1 cellular context compared by ENCODE assay signal in genomic region chr11:66559141-66559861, GRCh38.
A peak's percentile ranks its signal among the peaks of the same experiment; 100 is the strongest.
TF ChIP-seq lines count a peak whose summit lies in the region.

No MANE protein-coding gene starts in this region.

TF ChIP-seq in K562, 482 proteins besides CTCF, POLR2A, EP300 and RAD21 (continued from another document and continues in another):
- no peak for TF ChIP-seq ZBTB43 (CRISPR knock-in tag; IDR thresholded peaks at IDR 0.05)
- no peak for TF ChIP-seq TAF9B (IDR thresholded peaks at IDR 0.05; ENCODE audit: partially characterized antibody)
- no peak for TF ChIP-seq ZNF507 (tag; conservative IDR thresholded peaks at IDR 0.05)
- no peak for TF ChIP-seq HMGXB4 (CRISPR knock-in tag; IDR thresholded peaks at IDR 0.05)
- TF ChIP-seq HINFP (tag; conservative IDR thresholded peaks at IDR 0.05; ENCODE audit: low read depth) = no peak
- no peak for TF ChIP-seq TFE3 (CRISPR knock-in tag; IDR thresholded peaks at IDR 0.05)
- TF ChIP-seq SP1 (CRISPR knock-in tag; IDR thresholded peaks at IDR 0.05) = no peak
- no peak for TF ChIP-seq ZBTB34 (CRISPR knock-in tag; IDR thresholded peaks at IDR 0.05)
- no peak for TF ChIP-seq ZNF217 (CRISPR knock-in tag; IDR thresholded peaks at IDR 0.05)
- no peak for TF ChIP-seq FOXM1 (IDR thresholded peaks at IDR 0.05; ENCODE audit: low read depth)
- no peak for TF ChIP-seq FOXM1 (CRISPR knock-in tag; IDR thresholded peaks at IDR 0.05; ENCODE audit: low read depth)
- no peak for TF ChIP-seq ZC3H4 (CRISPR knock-in tag; IDR thresholded peaks at IDR 0.05; ENCODE audit: borderline replicate concordance)
- no peak for TF ChIP-seq HDGF (IDR thresholded peaks at IDR 0.05)
- TF ChIP-seq TSHZ1 (CRISPR knock-in tag; IDR thresholded peaks at IDR 0.05) = no peak
- TF ChIP-seq STAT5A (IDR thresholded peaks at IDR 0.05; ENCODE audit: borderline replicate concordance, low read length) = no peak
- TF ChIP-seq ZNF511 (CRISPR knock-in tag; IDR thresholded peaks at IDR 0.05) = peak; percentile 74; the same call in 1 of the 2 replicates
- TF ChIP-seq CHD7 (IDR thresholded peaks at IDR 0.05; ENCODE audit: low read depth, low read length) = no peak
- no peak for TF ChIP-seq NR2C1 (IDR thresholded peaks at IDR 0.05)
- no peak for TF ChIP-seq NR2C1 (tag; IDR thresholded peaks at IDR 0.05)
- TF ChIP-seq CBX5 (IDR thresholded peaks at IDR 0.05; ENCODE audit: borderline replicate concordance, low read depth) = no peak
- TF ChIP-seq ZNF592 (IDR thresholded peaks at IDR 0.05) = peak; percentile 93
- no peak for TF ChIP-seq CHD2 (IDR thresholded peaks at IDR 0.05; ENCODE audit: low read depth, low read length)
- TF ChIP-seq ZFPM2 (CRISPR knock-in tag; IDR thresholded peaks at IDR 0.05) = no peak
- TF ChIP-seq RBBP5 (IDR thresholded peaks at IDR 0.05; ENCODE audit: borderline replicate concordance, insufficient read depth, low read length, poor library complexity, severe bottlenecking) = no peak
